Comparison of ENCODE assay signal across 8 cellular contexts in genomic region chr1:31939484-31940329, GRCh38. TPM values are rescaled to one million over a fixed set of nuclear protein-coding genes. Genes with fewer than 3 reads are reported as not detected.
DNase-seq lines count a peak whose midpoint lies in the region; ATAC-seq and TF ChIP-seq lines count a peak whose summit lies in the region.

No MANE protein-coding gene starts in this region.

- H3K9ac ChIP-seq in smooth muscle cell (ENCODE audit: low read depth) = peak overlapping the region; percentile 77

- WGBS in smooth muscle cell (ENCODE audit: low lambda C conversion rate) = 62% methylated on average over 16 of the region's 16 CpGs

- ATAC-seq in HG02678 (IDR thresholded peaks at IDR 0.05; ENCODE audit: unreplicated experiment) (peak; percentile 23), HG02588 (IDR thresholded peaks at IDR 0.05; ENCODE audit: unreplicated experiment) (no peak), HG03045 (IDR thresholded peaks at IDR 0.05; ENCODE audit: unreplicated experiment) (no peak)

- H4K20me1 ChIP-seq in smooth muscle cell (ENCODE audit: low read depth) = peaks cover 29% of the 10 kb centered on the region

- peaks cover 43% of the 10 kb centered on the region for H3F3A ChIP-seq in smooth muscle cell (ENCODE audit: low read depth)

- H3K36me3 ChIP-seq in smooth muscle cell (ENCODE audit: low read depth) = no peaks in the 10 kb centered on the region

- no peak overlapping the region for H3K4me3 ChIP-seq in GM12864 (ENCODE audit: low read depth, low read length)
- no peak overlapping the region for H3K4me3 ChIP-seq in foreskin fibroblast (ENCODE audit: low read depth in 1 of 2, low read length in 2 of 2)
- H3K4me3 ChIP-seq in smooth muscle cell = no peak overlapping the region

- no peak overlapping the region for H2AFZ ChIP-seq in smooth muscle cell (ENCODE audit: low read depth)

- peaks cover 39% of the 10 kb centered on the region for H3K4me1 ChIP-seq in smooth muscle cell (ENCODE audit: low read depth)

- peak overlapping the region; percentile 88 for H3K27ac ChIP-seq in smooth muscle cell (ENCODE audit: low read depth)

- peak; percentile 89 for DNase-seq in GM12864 (ENCODE audit: low read depth)
- peak; percentile 72 for DNase-seq in RPMI8226
- DNase-seq in activated T-helper 1 cell treated with Interleukin-2 at 50 U/mL for 16 hours (ENCODE audit: low read depth) = peak; percentile 64
- peak; percentile 79 to 89 for DNase-seq in foreskin fibroblast
- peak; percentile 20 for DNase-seq in smooth muscle cell (lab: John Stamatoyannopoulos, UW; ENCODE audit: unreplicated experiment)

- H3K4me2 ChIP-seq in smooth muscle cell = peak overlapping the region; percentile 43

- H3K79me2 ChIP-seq in smooth muscle cell (ENCODE audit: low read depth) = peaks cover 31% of the 10 kb centered on the region

- no peaks in the 10 kb centered on the region for H3K27me3 ChIP-seq in smooth muscle cell (ENCODE audit: low read depth)

- TF ChIP-seq CTCF in GM12864 (IDR thresholded peaks at IDR 0.05; ENCODE audit: low read depth, low read length, missing control alignments) (peak; percentile 72), foreskin fibroblast (IDR thresholded peaks at IDR 0.05; ENCODE audit: low read depth, low read length) (peak; percentile 53), smooth muscle cell (IDR thresholded peaks at IDR 0.05; ENCODE audit: borderline replicate concordance, insufficient read depth, poor library complexity, severe bottlenecking) (peak; percentile 53)

- no peaks in the 10 kb centered on the region for H3K9me3 ChIP-seq in smooth muscle cell (replicated peaks; ENCODE audit: low read depth)

RNA-seq across cellular contexts. Expression of gene PTP4A2, which starts 1.5 kb away (rescaled TPM):
- 460 and 518 TPM in 2 replicates for total RNA-seq in smooth muscle cell
- 316 and 334 TPM in 2 replicates for polyA plus RNA-seq in smooth muscle cell

Comparison
In these comparisons a context has a peak if more than half of its experiments do, and no peak if none do; other contexts are left out.
1. DNase-seq: peak in every context shown above with its lines; median percentile 89 in GM12864; 84 in foreskin fibroblast; 72 in RPMI8226; 64 in activated T-helper 1 cell treated with Interleukin-2 at 50 U/mL for 16 hours; 20 in smooth muscle cell.